ENCODE assay signal across 9 cellular contexts in the genomic region with DNA sequence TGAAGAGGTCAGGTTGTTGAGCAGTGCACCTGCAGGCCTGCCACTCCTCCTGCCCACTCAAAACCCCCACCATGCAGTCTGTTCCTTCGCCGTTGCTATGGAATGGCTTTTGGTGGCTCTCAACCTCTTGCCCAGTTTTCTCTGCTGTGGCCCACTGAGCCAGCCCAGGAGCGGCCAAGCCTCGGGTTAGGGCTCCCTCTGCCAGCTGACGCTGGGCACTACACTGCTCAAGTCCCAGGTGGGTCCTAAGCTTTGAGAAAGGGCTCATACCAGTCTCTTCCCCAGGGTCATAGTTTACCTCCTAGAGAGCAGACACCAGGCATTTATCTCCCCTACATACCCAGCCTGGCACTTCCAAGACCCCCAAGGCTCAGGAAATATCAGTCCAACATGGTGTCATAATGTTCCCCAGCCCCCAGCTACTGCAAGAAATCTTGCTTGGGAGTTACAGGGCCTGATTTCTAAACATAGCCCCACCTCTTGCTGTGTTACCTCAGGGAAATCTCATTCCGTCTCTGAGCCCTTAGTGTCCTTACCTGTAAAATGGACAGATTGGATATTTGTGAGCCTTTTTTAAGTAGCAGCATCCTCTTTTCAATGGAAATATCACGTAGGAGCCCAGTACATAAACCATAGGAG. TPM values are rescaled to one million over a fixed set of nuclear protein-coding genes. Genes with fewer than 3 reads are reported as not detected.
DNase-seq lines count a peak whose midpoint lies in the region; ATAC-seq, FAIRE-seq and TF ChIP-seq lines count a peak whose summit lies in the region.
"Had no signal": no experiment of that assay in that cellular context is flagged by ENCODE, and none has a peak within 500 bp of the region (broad histone marks: within the 10 kb centered on the region; RNA-seq: fewer than 3 reads in every experiment).

No MANE protein-coding gene starts in this region.

- in situ Hi-C loops in HepG2 (cut with HindIII; ENCODE audit: extremely low pct_ligation_motif_present, low pct_unique_long_range_greater_than_20kb), result no loop called here

- H3K27ac ChIP-seq in RWPE2 (ENCODE audit: poor library complexity, severe bottlenecking) (no peak overlapping the region), HepG2 (ENCODE audit: extremely low read length, insufficient read depth, low read length) (no peak overlapping the region), thyroid gland (no peak overlapping the region)

- no peaks in the 10 kb centered on the region for H3K36me3 Mint-ChIP-seq in chondrocyte (ENCODE audit: low read depth)
- H3K36me3 Mint-ChIP-seq: natural killer cell had no signal

- ATAC-seq in GM19025 (IDR thresholded peaks at IDR 0.05; ENCODE audit: low read depth, unreplicated experiment), result peak; percentile 51
- ATAC-seq in RWPE2 (ENCODE audit: low read depth), result peak; percentile 74
- peak; percentile 90 for ATAC-seq in HepG2

- no peak overlapping the region for H2AFZ ChIP-seq in HepG2 (ENCODE audit: low read length)

- H3K4me3 ChIP-seq in RWPE2 (ENCODE audit: severe bottlenecking), result no peak overlapping the region
- H3K4me3 ChIP-seq in HepG2 (replicated peaks in 1 of 3; ENCODE audit: insufficient read depth in 1 of 3, low read depth in 2 of 3, low read length in 3 of 3), result no peak overlapping the region
- H3K4me3 ChIP-seq in thyroid gland (replicated peaks in 1 of 3), result no peak overlapping the region

- WGBS in HepG2 (ENCODE audit: low lambda C conversion rate), result 0% methylated on average over 3 of the region's 7 CpGs
- 27 to 37% methylated on average over 7 of the region's 7 CpGs for WGBS in thyroid gland, 2 donors

- TF ChIP-seq EP300 in HepG2 (IDR thresholded peaks at IDR 0.05; ENCODE audit: low read depth in 2 of 2, low read length in 2 of 2) (no peak), HepG2 (CRISPR knock-in tag; IDR thresholded peaks at IDR 0.05; ENCODE audit: borderline replicate concordance) (no peak)

- FAIRE-seq in HepG2 (lab: Jason Lieb, UNC), result peak; percentile 26

- no peaks in the 10 kb centered on the region for H3K79me2 ChIP-seq in HepG2 (ENCODE audit: insufficient read depth, low read length)

- CTCF ChIA-PET in HepG2 (lab: Yijun Ruan, JAX; ENCODE audit: low intra/inter-chr PET ratio, low total read pairs), result interaction anchor here (1.2 to 3.6 kb wide), 3 partner anchors 127 to 138 kb away, joined by 3 to 24 read pairs (median 11); no protein-coding TSS in a partner anchor

- H3K36me3 ChIP-seq in RWPE2 (ENCODE audit: low read depth) (no peaks in the 10 kb centered on the region), HepG2 (replicated peaks in 1 of 2; ENCODE audit: control insufficient read depth in 1 of 2, insufficient read depth in 2 of 2, low read length in 2 of 2) (no peaks in the 10 kb centered on the region), thyroid gland (no peaks in the 10 kb centered on the region)

- POLR2A ChIA-PET in HepG2 (lab: Yijun Ruan, JAX), result no interaction called here

- TF ChIP-seq POLR2A in HepG2 (IDR thresholded peaks at IDR 0.05; ENCODE audit: insufficient read depth in 1 of 2, low read depth in 2 of 2, low read length in 2 of 2) (no peak), thyroid gland (IDR thresholded peaks at IDR 0.05) (no peak)

- no peak overlapping the region for H3K4me3 Mint-ChIP-seq in chondrocyte (ENCODE audit: unreplicated experiment)
- H3K4me3 Mint-ChIP-seq: natural killer cell had no signal

- no peak overlapping the region for H3K27ac Mint-ChIP-seq in chondrocyte (ENCODE audit: unreplicated experiment)
- H3K27ac Mint-ChIP-seq: natural killer cell had no signal

- BruUV-seq in HepG2 (replicated peaks; lab: Mats Ljungman, UMichigan), result no TSS peak

- H4K20me1 ChIP-seq in HepG2 (ENCODE audit: insufficient read depth, low read length), result no peaks in the 10 kb centered on the region

- TF ChIP-seq CTCF in RWPE2 (IDR thresholded peaks at IDR 0.05; ENCODE audit: poor library complexity, severe bottlenecking) (peak; percentile 45), chondrocyte (IDR thresholded peaks at IDR 0.05) (peak; percentile 90), HepG2 (CRISPR knock-in tag; IDR thresholded peaks at IDR 0.05) (peak; percentile 83), thyroid gland (IDR thresholded peaks at IDR 0.05) (peak in 5 of 6 experiments; percentile 17 to 64 (median 24))

- no peaks in the 10 kb centered on the region for H3K4me1 Mint-ChIP-seq in chondrocyte (ENCODE audit: low read depth)
- H3K4me1 Mint-ChIP-seq: natural killer cell had no signal

- no peaks in the 10 kb centered on the region for H3K9me3 Mint-ChIP-seq in chondrocyte (ENCODE audit: low read depth)
- H3K9me3 Mint-ChIP-seq: natural killer cell had no signal

- H3K4me1 ChIP-seq in RWPE2 (ENCODE audit: insufficient read depth, poor library complexity, severe bottlenecking), result no peaks in the 10 kb centered on the region
- no peaks in the 10 kb centered on the region for H3K4me1 ChIP-seq in HepG2 (ENCODE audit: insufficient read depth, low read length)
- no peaks in the 10 kb centered on the region for H3K4me1 ChIP-seq in thyroid gland

- intact Hi-C loops in HepG2 (cut with micrococcal nuclease; ENCODE audit: unreplicated experiment) (loop anchor here (1.0 to 10.0 kb wide), 3 partner anchors 135 to 259 kb away; no protein-coding TSS in a partner anchor), thyroid gland (cut with DNase I) (loop anchor here (10.0 kb wide), 1 partner anchor 131 kb away; no protein-coding TSS in a partner anchor)

- TF ChIP-seq RAD21 in HepG2 (CRISPR knock-in tag; IDR thresholded peaks at IDR 0.05), result peak; percentile 72

- DNase-seq in COLO668 (lab: John Stamatoyannopoulos, UW; ENCODE audit: unreplicated experiment) (peak; percentile 56), HT1080 (ENCODE audit: low read depth) (peak; percentile 36), RWPE2 (ENCODE audit: low spot score) (no peak), chondrocyte (ENCODE audit: low spot score) (no peak), HepG2 (ENCODE audit: low spot score) (peak; percentile 33), thyroid gland (peak; percentile 50 to 54), A172 (ENCODE audit: low spot score) (no peak)
- DNase-seq: natural killer cell had no signal

- H3K9me3 ChIP-seq in RWPE2 (ENCODE audit: severe bottlenecking) (no peaks in the 10 kb centered on the region), HepG2 (ENCODE audit: low read length) (no peaks in the 10 kb centered on the region), thyroid gland (no peaks in the 10 kb centered on the region)

- H3K4me2 ChIP-seq in HepG2 (ENCODE audit: low read depth, low read length), result no peak overlapping the region

- H3K9ac ChIP-seq in HepG2 (ENCODE audit: insufficient read depth, low read depth, low read length), result no peak overlapping the region

- H3K27me3 ChIP-seq in RWPE2 (ENCODE audit: insufficient read depth, poor library complexity, severe bottlenecking) (no peaks in the 10 kb centered on the region), HepG2 (ENCODE audit: control insufficient read depth in 1 of 2, insufficient read depth in 2 of 2, low read length in 2 of 2) (peaks cover 2 to 19% of the 10 kb centered on the region in 2 experiments), thyroid gland (no peaks in the 10 kb centered on the region)

- peaks cover 6% of the 10 kb centered on the region for H3K27me3 Mint-ChIP-seq in chondrocyte (ENCODE audit: low read depth)

TF ChIP-seq in HepG2, 621 proteins besides CTCF, POLR2A, EP300 and RAD21 (continues in another document):
- TF ChIP-seq KDM2A (CRISPR knock-in tag; IDR thresholded peaks at IDR 0.05; ENCODE audit: borderline replicate concordance, low read depth), result peak; percentile 42; the same call in 1 of the 2 replicates

RNA-seq across cellular contexts. Expression of a gene that starts 59.4 kb away (rescaled TPM):
- not detected in 2 replicates for total RNA-seq in HT1080 (2014; rRNA removed; shearing (Covaris generic))
- polyA plus RNA-seq in HT1080 (2015; cell fraction: cytosol; rRNA removed), result not detected in 2 replicates
- polyA plus RNA-seq in HT1080 (2015; cell fraction: nucleus; rRNA removed), result 0.07 TPM in 1 of 2 replicates, not detected in the other
- 0.87 to 1.9 TPM (median 0.95 TPM) in 3 replicates for total RNA-seq in chondrocyte
- total RNA-seq in HepG2 (2016; rRNA removed; fragmentation: Illumina TruSeq; extraction: Trizol), result 0.07 and 0.13 TPM in 2 replicates
- total RNA-seq in HepG2 (2016; cell fraction: cytosol; rRNA removed; fragmentation: Illumina TruSeq; extraction: Trizol; ENCODE audit: low read depth), result not detected in 2 replicates
- total RNA-seq in HepG2 (2016; cell fraction: insoluble cytoplasmic fraction; rRNA removed; fragmentation: Illumina TruSeq; extraction: Trizol), result not detected in 2 replicates
- total RNA-seq in HepG2 (2016; cell fraction: membrane; rRNA removed; fragmentation: Illumina TruSeq; extraction: Trizol), result not detected in 2 replicates
- not detected in 2 replicates for total RNA-seq in HepG2 (2016; cell fraction: nucleus; rRNA removed; fragmentation: Illumina TruSeq; extraction: Trizol)
- 0.01 TPM in 2 replicates for polyA plus RNA-seq in HepG2 (2011; rRNA removed)
- 0.03 TPM in 2 replicates for polyA plus RNA-seq in HepG2 (2011; cell fraction: cytosol; rRNA removed)
- polyA plus RNA-seq in HepG2 (2011; cell fraction: nucleus; rRNA removed), result 0.03 and 0.07 TPM in 2 replicates
- polyA plus RNA-seq in HepG2 (2012), result 0.04 and 0.13 TPM in 2 replicates
- 0.08 TPM in 1 of 2 replicates, not detected in the other for polyA plus RNA-seq in HepG2 (2016; cell fraction: cytosol; fragmentation: Illumina TruSeq; extraction: Trizol; ENCODE audit: low read depth)
- polyA plus RNA-seq in HepG2 (2016; cell fraction: insoluble cytoplasmic fraction; fragmentation: Illumina TruSeq; extraction: Trizol; ENCODE audit: low read depth), result not detected in 2 replicates
- not detected in 2 replicates for polyA plus RNA-seq in HepG2 (2016; cell fraction: membrane; fragmentation: Illumina TruSeq; extraction: Trizol; ENCODE audit: low read depth)
- polyA plus RNA-seq in HepG2 (2016; cell fraction: nucleus; fragmentation: Illumina TruSeq; extraction: Trizol; ENCODE audit: insufficient read depth, low read depth), result 0.42 TPM in 1 of 2 replicates, not detected in the other
- not detected in 2 replicates for polyA minus RNA-seq in HepG2 (2011; rRNA and poly(A)+ RNA removed; ENCODE audit: low replicate concordance)
- not detected in 2 replicates for polyA minus RNA-seq in HepG2 (2011; cell fraction: cytosol; rRNA and poly(A)+ RNA removed)
- 0.13 TPM in 1 of 2 replicates, not detected in the other for polyA minus RNA-seq in HepG2 (2011; cell fraction: nucleus; rRNA and poly(A)+ RNA removed)
- total RNA-seq in thyroid gland, result 1 to 10 TPM; 2.0 to 7.5 (median 4.4) TPM
- total RNA-seq in A172 (2014; rRNA removed; shearing (Covaris generic)), result not detected in 2 replicates
- total RNA-seq: natural killer cell had no signal

Comparison
In these comparisons a context has a peak if more than half of its experiments do, and no peak if none do; other contexts are left out.
1. DNase-seq: peak in COLO668 (single experiment), HT1080 (single experiment), HepG2 (single experiment) and thyroid gland (2 of 2); none in RWPE2 (single experiment), chondrocyte (single experiment) and A172 (single experiment).
2. CTCF ChIP-seq: peak in every context shown above with its lines; median percentile 90 in chondrocyte; 83 in HepG2; 45 in RWPE2; 24 in thyroid gland.
3. Peak in every context shown above with its lines, with median percentiles within 50 percentile points of each other: ATAC-seq.